Comparison of ENCODE assay signal across 13 cellular contexts in genomic region chr17:74200112-74200511, GRCh38. TPM values are rescaled to one million over a fixed set of nuclear protein-coding genes. Genes with fewer than 3 reads are reported as not detected.
DNase-seq lines count a peak whose midpoint lies in the region; ATAC-seq, FAIRE-seq and TF ChIP-seq lines count a peak whose summit lies in the region.
"Had no signal": no experiment of that assay in that cellular context is flagged by ENCODE, and none has a peak within 500 bp of the region (broad histone marks: within the 10 kb centered on the region; RNA-seq: fewer than 3 reads in every experiment).

No MANE protein-coding gene starts in this region.

- H3K9me2 ChIP-seq in PC-3 (replicated peaks; ENCODE audit: low read length): no peaks in the 10 kb centered on the region

- H3K27ac ChIP-seq in PC-3 (ENCODE audit: low read length) (no peak overlapping the region), iPS-20b (ENCODE audit: low read length) (no peak overlapping the region), kidney (ENCODE audit: low read depth in 2 of 2, low read length in 2 of 2) (no peak overlapping the region)
- H3K27ac ChIP-seq: 22Rv1, RWPE1 had no signal

- ATAC-seq in PC-3 (no peak), HG03039 (IDR thresholded peaks at IDR 0.05; ENCODE audit: unreplicated experiment) (no peak)

- no TSS peak for BruUV-seq in PC-3 (replicated peaks; lab: Mats Ljungman, UMichigan)

- H3K9ac ChIP-seq in PC-3 (ENCODE audit: low read length) (no peak overlapping the region), iPS-20b (ENCODE audit: low read depth, low read length) (no peak overlapping the region), kidney (ENCODE audit: low read length in 2 of 2) (no peak overlapping the region)

- DNase-seq in NCI-H82 (lab: John Stamatoyannopoulos, UW) (peak; percentile 29), NCI-H82 treated with DMSO at 0.1 percent for 48 hours (lab: John Stamatoyannopoulos, UW; ENCODE audit: unreplicated experiment) (no peak), PC-3 (no peak), kidney (no peak), NCI-H1694 (lab: John Stamatoyannopoulos, UW) (no peak)
- DNase-seq: DMS79 treated with DMSO at 0.1 percent for 48 hours, NCI-H2107 had no signal

- POLR2A ChIA-PET in PC-3 (lab: Charles Lee; ENCODE audit: unreplicated experiment): no interaction called here

- peak overlapping the region; percentile 86; the same call in 1 of the 2 replicates for H3K4me2 ChIP-seq in PC-3 (ENCODE audit: low read length)

- peaks cover 16% of the 10 kb centered on the region for H3K79me2 ChIP-seq in PC-3 (ENCODE audit: low read length)

- H3K4me1 ChIP-seq in PC-3 (ENCODE audit: insufficient read depth, low read length) (peaks cover 5% of the 10 kb centered on the region), iPS-20b (ENCODE audit: insufficient read depth, low read length) (peaks cover 8% of the 10 kb centered on the region; the same call in 1 of the 2 replicates), kidney (ENCODE audit: control insufficient read depth in 1 of 2, insufficient read depth in 1 of 2, low read depth in 1 of 2, low read length in 2 of 2) (peaks cover 3 to 4% of the 10 kb centered on the region in 2 donors)

- H4K20me1 ChIP-seq in PC-3 (ENCODE audit: low read length): peaks cover 11% of the 10 kb centered on the region

- H3F3A ChIP-seq in PC-3 (ENCODE audit: low read length, unreplicated experiment): no peaks in the 10 kb centered on the region

- intact Hi-C loops in PC-3 (cut with micrococcal nuclease): loop anchor here (10.0 kb wide), 1 partner anchor 895 kb away; no protein-coding TSS in a partner anchor
- intact Hi-C loops in kidney (cut with DNase I): no loop called here

- H3K9me3 ChIP-seq in PC-3 (ENCODE audit: low read length) (no peaks in the 10 kb centered on the region), iPS-20b (ENCODE audit: insufficient read depth, low read depth, low read length) (no peaks in the 10 kb centered on the region), kidney (ENCODE audit: control insufficient read depth in 1 of 2, low read length in 2 of 2) (no peaks in the 10 kb centered on the region)
- H3K9me3 ChIP-seq: BE2C, HAP-1 had no signal

- CTCF ChIA-PET in PC-3 (lab: Charles Lee): interaction anchor here (0.6 to 1.2 kb wide), 8 partner anchors 9 to 1643 kb away, joined by 3 to 7 read pairs (median 4); partner anchors contain the start of gene TTYH2

- FAIRE-seq in kidney (lab: Jason Lieb, UNC): no peak

- H3K36me3 ChIP-seq in PC-3 (ENCODE audit: low read depth, low read length) (peaks cover 12% of the 10 kb centered on the region), iPS-20b (ENCODE audit: insufficient read depth, low read depth, low read length) (peaks cover 14% of the 10 kb centered on the region), kidney (ENCODE audit: control insufficient read depth in 1 of 2, insufficient read depth in 2 of 2, low read length in 2 of 2) (peaks cover 3 to 5% of the 10 kb centered on the region in 2 donors)

- H3K4me3 ChIP-seq in PC-3 (ENCODE audit: low read length) (no peak overlapping the region; the same call in 1 of the 2 replicates), iPS-20b (ENCODE audit: low read length) (peak overlapping the region; percentile 43; the same call in 1 of the 2 replicates), kidney (ENCODE audit: low read length in 2 of 2) (no peak overlapping the region)
- H3K4me3 ChIP-seq: HAP-1 had no signal

- TF ChIP-seq CTCF in PC-3 (conservative IDR thresholded peaks at IDR 0.05; ENCODE audit: low read depth, low read length): no peak
- no peak for TF ChIP-seq CTCF in kidney (IDR thresholded peaks at IDR 0.05; ENCODE audit: borderline replicate concordance, extremely low read depth, insufficient read depth)

- no peak overlapping the region for H2AFZ ChIP-seq in PC-3 (ENCODE audit: low read length)

- H3K27me3 ChIP-seq in PC-3 (ENCODE audit: low read length) (peaks cover 53% of the 10 kb centered on the region), iPS-20b (ENCODE audit: insufficient read depth, low read length) (peaks cover 32% of the 10 kb centered on the region)
- H3K27me3 ChIP-seq: BE2C had no signal

RNA-seq across cellular contexts. Expression of gene RPL38, which starts 3.4 kb away (rescaled TPM):
- total RNA-seq in PC-3 (2014; rRNA removed) (2,878 and 3,689 TPM in 2 replicates), kidney (664 TPM)
- polyA plus RNA-seq in kidney (ENCODE audit: insufficient read depth, low read depth, low replicate concordance): 1,966 TPM

RNA-seq across cellular contexts. Expression of gene TTYH2, which starts 13.3 kb away (rescaled TPM):
- 17.6 and 21.0 TPM in 2 replicates for total RNA-seq in PC-3 (2014; rRNA removed)
- total RNA-seq in kidney: 7.1 TPM
- polyA plus RNA-seq in kidney (ENCODE audit: insufficient read depth, low read depth, low replicate concordance): 2.4 TPM
